1 cellular context compared by ENCODE assay signal in genomic region chr19:12947702-12948596, GRCh38.
TF ChIP-seq lines count a peak whose summit lies in the region.

No MANE protein-coding gene starts in this region.

TF ChIP-seq in H1, 55 proteins besides CTCF, POLR2A, EP300 and RAD21:
- no peak for TF ChIP-seq TAF7 (optimal IDR thresholded peaks at IDR 0.05; ENCODE audit: borderline replicate concordance, low read depth, low read length)
- TF ChIP-seq SIN3A (conservative IDR thresholded peaks at IDR 0.05 in 1 of 2, IDR thresholded peaks at IDR 0.05 in 1 of 2; ENCODE audit: low read depth in 1 of 2, low read length in 2 of 2): no peak
- 0 out of 2 replicates have a peak, but pooled peaks have one; percentile 27 for TF ChIP-seq POLR2AphosphoS5 (IDR thresholded peaks at IDR 0.05; ENCODE audit: low read depth, low read length)
- no peak for TF ChIP-seq GABPA (IDR thresholded peaks at IDR 0.05; ENCODE audit: borderline replicate concordance, insufficient read depth, low read length)
TF ChIP-seq in H1: peak in this region for 1.
